In the genomic region with DNA sequence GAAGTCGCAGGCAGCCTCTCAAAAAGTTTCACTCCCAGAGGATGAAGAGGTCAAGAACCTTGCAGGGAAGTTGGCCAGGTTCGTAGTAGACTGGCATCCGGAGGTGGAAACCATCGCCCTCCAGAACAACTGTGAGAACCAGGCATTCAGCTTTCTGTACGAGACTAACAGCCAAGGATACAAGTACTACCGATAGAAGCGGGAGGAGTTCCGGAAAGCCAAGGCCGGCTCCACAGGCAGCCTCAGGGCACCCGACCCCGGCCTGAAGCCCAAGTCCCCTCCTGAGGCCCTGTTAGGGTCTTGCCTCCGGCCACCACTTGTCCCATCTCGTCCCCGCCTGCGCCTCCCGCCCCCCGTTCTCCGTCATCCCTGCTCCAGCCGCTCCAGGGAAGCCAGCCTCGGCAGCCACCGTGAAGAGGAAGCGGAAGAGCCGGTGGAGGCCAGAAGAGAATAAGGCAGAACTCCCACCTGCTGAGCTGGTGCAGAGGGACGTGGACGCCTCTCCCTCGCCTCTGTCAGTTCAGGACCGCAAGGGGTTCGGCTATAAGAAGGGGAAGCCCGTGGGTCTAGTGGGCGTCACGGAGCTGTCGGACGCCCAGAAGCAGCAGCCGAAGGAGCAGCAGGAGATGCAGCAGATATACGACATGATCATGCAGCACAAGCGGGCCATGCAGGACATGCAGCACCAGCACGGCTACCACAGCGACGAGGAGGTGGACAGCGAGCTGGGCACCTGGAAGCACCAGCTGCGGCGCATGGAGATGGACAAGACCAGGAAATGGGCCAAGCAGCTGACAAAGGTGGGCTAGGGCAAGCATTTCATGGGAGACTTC, we compare ENCODE assay signal across 17 cellular contexts.
DNase-seq lines count a peak whose midpoint lies in the region; ATAC-seq and TF ChIP-seq lines count a peak whose summit lies in the region.
"Had no signal": no experiment of that assay in that cellular context is flagged by ENCODE, and none has a peak within 500 bp of the region (broad histone marks: within the 10 kb centered on the region; RNA-seq: fewer than 3 reads in every experiment).

No MANE protein-coding gene starts in this region.

- H3K27ac Mint-ChIP-seq in nephron progenitor cell: peak overlapping the region; percentile 48
- H3K27ac Mint-ChIP-seq: IgD-negative memory B cell had no signal

- H3K36me3 ChIP-seq in right atrium auricular region (no peaks in the 10 kb centered on the region), aorta (ENCODE audit: control insufficient read depth in 1 of 2, insufficient read depth in 2 of 2, low read length in 1 of 2) (no peaks in the 10 kb centered on the region)

- H3K4me3 Mint-ChIP-seq in nephron progenitor cell: no peak overlapping the region
- H3K4me3 Mint-ChIP-seq: IgD-negative memory B cell had no signal

- H3K27me3 ChIP-seq in right atrium auricular region (no peaks in the 10 kb centered on the region), aorta (ENCODE audit: control insufficient read depth in 1 of 2, insufficient read depth in 2 of 2, low read length in 1 of 2) (no peaks in the 10 kb centered on the region)

- no peak overlapping the region for H3K27ac ChIP-seq in right atrium auricular region
- no peak overlapping the region for H3K27ac ChIP-seq in aorta (ENCODE audit: low read depth in 1 of 2, low read length in 2 of 2)
- H3K27ac ChIP-seq: PC-9 had no signal

- 93 to 94% methylated on average over 42 of the region's 42 CpGs for WGBS in aorta, 2 donors

- ATAC-seq in left ventricle myocardium superior: no peak
- peak; percentile 38 for ATAC-seq in aorta (ENCODE audit: low FRiP score)

- peaks cover 7% of the 10 kb centered on the region for H3K9me3 Mint-ChIP-seq in nephron progenitor cell

- DNase-seq in left ventricle myocardium superior (peak; percentile 19), right atrium auricular region (ENCODE audit: low spot score) (no peak), RPMI8226 (peak; percentile 4), nephron progenitor cell (no peak), aorta (peak; percentile 36 to 66), NCI-H128 (lab: John Stamatoyannopoulos, UW; ENCODE audit: unreplicated experiment) (no peak), T-helper 1 cell (no peak)
- no peak for DNase-seq in activated effector memory CD4-positive, alpha-beta T cell treated with Interleukin-2 at 50 U/mL for 16 hours
- DNase-seq: C1 segment of cervical spinal cord, GF-D8, H7, NCI-H1436, NCI-H2081 treated with DMSO at 0.1 percent for 48 hours, NCI-H526, PC-9, SK-N-SH had no signal

- H3K9me3 ChIP-seq in right atrium auricular region (peaks cover 0 to 15% of the 10 kb centered on the region in 2 donors), aorta (ENCODE audit: control insufficient read depth, low read length) (no peaks in the 10 kb centered on the region)
- H3K9me3 ChIP-seq: SK-N-SH had no signal

- H3K4me3 ChIP-seq in right atrium auricular region (no peak overlapping the region), aorta (ENCODE audit: low read length in 2 of 2) (no peak overlapping the region)
- H3K4me3 ChIP-seq: PC-9 had no signal

- TF ChIP-seq CTCF in right atrium auricular region (IDR thresholded peaks at IDR 0.05) (no peak), nephron progenitor cell (IDR thresholded peaks at IDR 0.05) (no peak)

- H3K4me1 ChIP-seq in right atrium auricular region (no peaks in the 10 kb centered on the region), aorta (ENCODE audit: control insufficient read depth in 1 of 2, insufficient read depth in 2 of 2, low read length in 2 of 2) (no peaks in the 10 kb centered on the region)

- no peaks in the 10 kb centered on the region for H3K4me1 Mint-ChIP-seq in nephron progenitor cell
- H3K4me1 Mint-ChIP-seq: IgD-negative memory B cell had no signal

- intact Hi-C loops in left ventricle myocardium superior (cut with micrococcal nuclease) (no loop called here), aorta (cut with DNase I) (no loop called here)

- H3K27me3 Mint-ChIP-seq in nephron progenitor cell (ENCODE audit: low read depth, poor library complexity): no peaks in the 10 kb centered on the region
- H3K27me3 Mint-ChIP-seq: IgD-negative memory B cell had no signal

- H3K36me3 Mint-ChIP-seq in nephron progenitor cell (ENCODE audit: low read depth): no peaks in the 10 kb centered on the region

Comparison
In these comparisons a context has a peak if more than half of its experiments do, and no peak if none do; other contexts are left out.
1. DNase-seq: peak in left ventricle myocardium superior (single experiment), RPMI8226 (single experiment) and aorta (2 of 2); none in right atrium auricular region (single experiment), nephron progenitor cell (single experiment), activated effector memory CD4-positive, alpha-beta T cell treated with Interleukin-2 at 50 U/mL for 16 hours (single experiment), NCI-H128 (single experiment) and T-helper 1 cell (0 of 5).